ENCODE assay signal across 8 cellular contexts in genomic region chrX:65034641-65035450, GRCh38. TPM values are rescaled to one million over a fixed set of nuclear protein-coding genes. Genes with fewer than 3 reads are reported as not detected.
A peak's percentile ranks its signal among the peaks of the same experiment; 100 is the strongest.
DNase-seq lines count a peak whose midpoint lies in the region; ATAC-seq lines count a peak whose summit lies in the region.

ZC3H12B (plus strand) TSS chrX:65034826.

- H3K4me3 ChIP-seq in esophagus (ENCODE audit: low read depth in 1 of 2, low read length in 2 of 2): peak within 1 kb of the TSS; percentile 48 to 55
- peak within 1 kb of the TSS; percentile 55 to 66 for H3K4me3 ChIP-seq in muscle layer of colon (ENCODE audit: low read depth in 1 of 2, low read length in 2 of 2)

- H3K27ac ChIP-seq in esophagus (ENCODE audit: low read depth in 2 of 2, low read length in 1 of 2): peak within 1 kb of the TSS; percentile 64 to 82
- peak within 1 kb of the TSS; percentile 48 for H3K27ac ChIP-seq in muscle layer of colon (ENCODE audit: low read depth, low read length)

- peaks cover 0 to 7% of the 10 kb centered on the region in 2 donors for H3K4me1 ChIP-seq in esophagus (ENCODE audit: control insufficient read depth in 2 of 2, insufficient read depth in 2 of 2, low read length in 1 of 2)
- no peaks in the 10 kb centered on the region for H3K4me1 ChIP-seq in muscle layer of colon (ENCODE audit: insufficient read depth, low read length)

- ATAC-seq in GM18511 (IDR thresholded peaks at IDR 0.05; ENCODE audit: unreplicated experiment) (peak; percentile 94), HG02943 (IDR thresholded peaks at IDR 0.05; ENCODE audit: low read depth, unreplicated experiment) (peak; percentile 94)

- no peaks in the 10 kb centered on the region for H3K9me3 ChIP-seq in esophagus (ENCODE audit: control insufficient read depth in 2 of 2, insufficient read depth in 1 of 2, low read depth in 1 of 2, low read length in 1 of 2)
- H3K9me3 ChIP-seq in muscle layer of colon (ENCODE audit: low read length): no peaks in the 10 kb centered on the region

- H3K36me3 ChIP-seq in esophagus (ENCODE audit: control insufficient read depth in 2 of 2, insufficient read depth in 2 of 2, low read length in 1 of 2) (no peaks in the 10 kb centered on the region), muscle layer of colon (ENCODE audit: insufficient read depth, low read length) (no peaks in the 10 kb centered on the region)

- WGBS in esophagus, 2 donors: 1 to 28% methylated on average over 58 to 69 of the region's 69 CpGs

- H3K9ac ChIP-seq in muscle layer of colon (ENCODE audit: low read length): no peak within 1 kb of the TSS

- H3K27me3 ChIP-seq in esophagus (ENCODE audit: control insufficient read depth in 1 of 2, insufficient read depth in 2 of 2, low read length in 2 of 2): peaks cover 0 to 2% of the 10 kb centered on the region in 2 donors
- H3K27me3 ChIP-seq in muscle layer of colon (ENCODE audit: control insufficient read depth in 1 of 2, insufficient read depth in 2 of 2, low read length in 2 of 2): no peaks in the 10 kb centered on the region

- peak; percentile 83 for DNase-seq in NCI-H82 (lab: John Stamatoyannopoulos, UW)
- DNase-seq in activated T-cell treated with anti-CD3 and anti-CD28 coated beads for 4 hours: peak; percentile 65
- peak; percentile 51 to 62 for DNase-seq in stimulated activated CD8-positive, alpha-beta memory T cell treated with anti-CD3 and anti-CD28 coated beads, Interleukin-7, amount 100 ng/mL, for 1 hour (ENCODE audit: low read depth in 2 of 2)
- DNase-seq in NCI-H1048 (lab: John Stamatoyannopoulos, UW): no peak

RNA-seq across cellular contexts. Expression of gene ZC3H12B, which starts in this region (rescaled TPM):
- under 1 TPM; 0.11 to 0.14 TPM for polyA plus RNA-seq in esophagus
